28 cellular contexts compared by ENCODE assay signal in the genomic region with DNA sequence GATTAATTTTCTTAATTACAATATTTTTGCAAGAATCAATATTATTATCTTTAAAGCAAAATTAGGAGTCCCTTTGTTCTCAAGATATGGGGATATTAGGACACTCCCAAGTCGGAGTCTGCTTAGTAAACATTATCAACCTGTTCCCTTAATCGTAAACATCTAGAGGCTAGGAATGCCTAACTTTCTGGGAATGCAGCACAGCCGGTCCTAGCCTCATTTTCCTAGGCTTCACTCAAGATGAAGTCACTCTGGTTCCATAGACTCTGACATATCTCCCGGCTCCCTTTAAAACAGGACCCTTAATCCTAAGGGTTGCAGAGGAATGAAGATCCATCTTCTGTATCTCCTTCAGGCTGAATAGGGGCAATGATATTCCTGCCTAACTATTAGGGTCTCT.
"Had no signal": no experiment of that assay in that cellular context is flagged by ENCODE, and none has a peak within 500 bp of the region (broad histone marks: within the 10 kb centered on the region; RNA-seq: fewer than 3 reads in every experiment).

No MANE protein-coding gene starts in this region.

- H3K79me2 ChIP-seq: parathyroid adenoma had no signal

- H3K9me3 Mint-ChIP-seq: nephron; neural progenitor cell; stimulated activated naive B cell treated with anti-CD40 and anti-IgM and Interleukin-4, amounts not matched to agents 10 μg/mL and 1 μg/mL and 100 μg/mL, for 72 hours; stimulated activated naive CD8-positive, alpha-beta T cell treated with anti-CD3 and anti-CD28 coated beads, Interleukin-15, Interleukin-2, amounts not matched to agents 100 ng/mL and 50 ng/mL, for 24 hours had no signal

- H3K4me1 Mint-ChIP-seq: natural killer cell; nephron; stimulated activated effector memory CD8-positive, alpha-beta T cell treated with anti-CD3 and anti-CD28 coated beads, Interleukin-12 subunit alpha, Interleukin-12 subunit beta, amount 100 ng/mL, for 72 hours had no signal

- H3K36me3 Mint-ChIP-seq: natural killer cell; neural progenitor cell; stimulated activated effector memory CD8-positive, alpha-beta T cell treated with anti-CD3 and anti-CD28 coated beads, Interleukin-12 subunit alpha, Interleukin-12 subunit beta, amount 100 ng/mL, for 72 hours; stimulated activated naive B cell treated with anti-CD40 and anti-IgM and Interleukin-4, amounts not matched to agents 10 μg/mL and 1 μg/mL and 100 μg/mL, for 72 hours; type B pancreatic cell had no signal

- H3K27ac ChIP-seq: neural progenitor cell, ovary, parathyroid adenoma, psoas muscle, right lobe of liver, sigmoid colon, stomach, thoracic aorta, thyroid gland, tibial nerve, upper lobe of right lung, uterus had no signal

- ATAC-seq: natural killer cell; psoas muscle; right cardiac atrium; right lobe of liver; stimulated activated effector memory CD8-positive, alpha-beta T cell treated with anti-CD3 and anti-CD28 coated beads, Interleukin-12 subunit alpha, Interleukin-12 subunit beta, amount 100 ng/mL, for 72 hours; stimulated activated naive B cell treated with anti-CD40 and anti-IgM and Interleukin-4, amounts not matched to agents 10 μg/mL and 1 μg/mL and 100 μg/mL, for 72 hours; upper lobe of right lung had no signal

- H3K9me3 ChIP-seq: ovary, psoas muscle, right lobe of liver, sigmoid colon, stomach, thoracic aorta, thyroid gland, tibial nerve, upper lobe of right lung, uterus had no signal

- H3K27me3 Mint-ChIP-seq: progenitor cell of endocrine pancreas; stimulated activated naive B cell treated with anti-CD40 and anti-IgM and Interleukin-4, amounts not matched to agents 10 μg/mL and 1 μg/mL and 100 μg/mL, for 72 hours; stimulated activated naive CD8-positive, alpha-beta T cell treated with anti-CD3 and anti-CD28 coated beads, Interleukin-15, Interleukin-2, amounts not matched to agents 100 ng/mL and 50 ng/mL, for 24 hours; type B pancreatic cell had no signal

- H3K4me1 ChIP-seq: parathyroid adenoma, psoas muscle, right lobe of liver, sigmoid colon, stomach, thyroid gland, tibial nerve, upper lobe of right lung, uterus had no signal

- H3K27me3 ChIP-seq: neural progenitor cell, ovary, right lobe of liver, sigmoid colon, stomach, thyroid gland, tibial nerve, upper lobe of right lung, uterus had no signal

- H3K4me3 Mint-ChIP-seq: natural killer cell; nephron; neural progenitor cell; stimulated activated effector memory CD8-positive, alpha-beta T cell treated with anti-CD3 and anti-CD28 coated beads, Interleukin-12 subunit alpha, Interleukin-12 subunit beta, amount 100 ng/mL, for 72 hours; stimulated activated naive B cell treated with anti-CD40 and anti-IgM and Interleukin-4, amounts not matched to agents 10 μg/mL and 1 μg/mL and 100 μg/mL, for 72 hours; stimulated activated naive CD8-positive, alpha-beta T cell treated with anti-CD3 and anti-CD28 coated beads, Interleukin-15, Interleukin-2, amounts not matched to agents 100 ng/mL and 50 ng/mL, for 24 hours; type B pancreatic cell had no signal

- H3K27ac Mint-ChIP-seq: natural killer cell; nephron; neural progenitor cell; progenitor cell of endocrine pancreas; stimulated activated effector memory CD8-positive, alpha-beta T cell treated with anti-CD3 and anti-CD28 coated beads, Interleukin-12 subunit alpha, Interleukin-12 subunit beta, amount 100 ng/mL, for 72 hours; stimulated activated naive B cell treated with anti-CD40 and anti-IgM and Interleukin-4, amounts not matched to agents 10 μg/mL and 1 μg/mL and 100 μg/mL, for 72 hours; stimulated activated naive CD8-positive, alpha-beta T cell treated with anti-CD3 and anti-CD28 coated beads, Interleukin-15, Interleukin-2, amounts not matched to agents 100 ng/mL and 50 ng/mL, for 24 hours; type B pancreatic cell had no signal

- H3K4me3 ChIP-seq: neural progenitor cell, ovary, psoas muscle, right lobe of liver, sigmoid colon, stomach, thoracic aorta, thyroid gland, tibial nerve, upper lobe of right lung, uterus had no signal

- DNase-seq: natural killer cell; occipital lobe; ovary; posterior cingulate gyrus; psoas muscle; right cardiac atrium; right lobe of liver; sigmoid colon; small intestine; stimulated activated CD4-positive, alpha-beta T cell treated with anti-CD3 and anti-CD28 coated beads, Interleukin-15, amount 100 ng/mL, for 24 hours; stimulated activated CD4-positive, alpha-beta T cell treated with anti-CD3 and anti-CD28 coated beads, Interleukin-2, amount 100 ng/mL, for 24 hours; stimulated activated CD4-positive, alpha-beta T cell treated with anti-CD3 and anti-CD28 coated beads, Interleukin-2, amount 100 ng/mL, for 48 hours; stimulated activated CD4-positive, alpha-beta T cell treated with anti-CD3 and anti-CD28 coated beads, Interleukin-4, amount 100 ng/mL, for 24 hours; stimulated activated naive B cell treated with anti-CD40 and anti-IgM and Interleukin-4, amounts not matched to agents 10 μg/mL and 1 μg/mL and 100 μg/mL, for 72 hours; stimulated activated naive CD4-positive, alpha-beta T cell treated with Interleukin-2 at 50 U/mL for 16 hours; stomach; thyroid gland; upper lobe of right lung; uterus had no signal

- H2AFZ ChIP-seq: neural progenitor cell, parathyroid adenoma had no signal

- H3K4me2 ChIP-seq: neural progenitor cell had no signal

- H3K9ac ChIP-seq: neural progenitor cell, parathyroid adenoma had no signal

- H3K36me3 ChIP-seq: neural progenitor cell, ovary, right lobe of liver, sigmoid colon, stomach, thoracic aorta, thyroid gland, tibial nerve, upper lobe of right lung, uterus had no signal
